ENCODE assay signal across 18 cellular contexts in the genomic region with DNA sequence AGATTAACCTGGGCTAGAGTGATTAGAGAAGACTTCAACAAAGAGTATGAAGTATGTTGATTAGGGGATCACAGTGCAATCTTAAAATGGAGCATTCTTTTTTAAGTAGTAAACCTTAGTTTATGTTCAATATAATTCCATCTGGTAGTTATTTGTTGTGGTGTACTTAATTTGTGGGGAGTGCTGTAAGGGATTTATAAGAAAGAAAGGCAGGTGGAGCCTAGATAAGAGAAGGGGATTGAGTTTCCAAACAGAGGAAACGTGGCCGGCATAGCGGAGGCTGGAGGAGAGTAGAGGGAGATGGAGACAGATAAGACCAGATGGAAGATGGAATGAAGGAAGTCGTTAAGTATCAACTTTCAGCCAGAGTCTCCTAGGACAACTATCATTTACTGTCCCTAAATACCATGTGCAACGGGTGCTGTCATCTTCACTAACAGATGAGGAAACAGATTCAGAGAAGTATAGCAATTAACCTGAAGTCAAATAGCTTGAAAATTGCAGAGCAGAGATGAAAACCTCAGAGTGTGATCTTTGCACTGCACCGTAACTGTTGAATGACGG.
"Had no signal": no experiment of that assay in that cellular context is flagged by ENCODE, and none has a peak within 500 bp of the region (broad histone marks: within the 10 kb centered on the region; RNA-seq: fewer than 3 reads in every experiment).

No MANE protein-coding gene starts in this region.

- DNase-seq: activated CD4-positive, alpha-beta memory T cell treated with anti-CD3 and anti-CD28 coated beads for 36 hours; activated CD4-positive, alpha-beta T cell treated with anti-CD3 and anti-CD28 coated beads for 36 hours; activated effector memory CD4-positive, alpha-beta T cell treated with anti-CD3 and anti-CD28 coated beads, Interleukin-2, amount 50 U/mL, for 16 hours; activated T-cell treated with anti-CD3 and anti-CD28 coated beads, Interleukin-2, amount 50 U/mL, for 48 hours; amniotic stem cell; central memory CD4-positive, alpha-beta T cell; effector CD4-positive, alpha-beta T cell; esophagus squamous epithelium; foreskin fibroblast; psoas muscle; right lobe of liver; stimulated activated naive CD8-positive, alpha-beta T cell treated with anti-CD3 and anti-CD28 coated beads, Interleukin-15, Interleukin-2, amounts not matched to agents 100 U/mL and 50 U/mL, for 24 hours; T1000 had no signal

- H3K4me1 Mint-ChIP-seq: activated CD4-positive, alpha-beta T cell treated with anti-CD3 and anti-CD28 coated beads for 36 hours had no signal

- H3K27ac Mint-ChIP-seq: activated CD4-positive, alpha-beta memory T cell treated with anti-CD3 and anti-CD28 coated beads for 36 hours; activated CD4-positive, alpha-beta T cell treated with anti-CD3 and anti-CD28 coated beads for 36 hours; activated naive CD4-positive, alpha-beta T cell treated with anti-CD3 and anti-CD28 coated beads, Interleukin-2, amount 50 U/mL, for 72 hours; type B pancreatic cell had no signal

- H3K27me3 ChIP-seq: esophagus squamous epithelium, right lobe of liver had no signal

- H3K4me3 ChIP-seq: coronary artery, esophagus squamous epithelium, psoas muscle, right lobe of liver had no signal

- H3K9me3 Mint-ChIP-seq: activated CD4-positive, alpha-beta memory T cell treated with anti-CD3 and anti-CD28 coated beads for 36 hours; activated naive CD4-positive, alpha-beta T cell treated with anti-CD3 and anti-CD28 coated beads, Interleukin-2, amount 50 U/mL, for 72 hours; type B pancreatic cell had no signal

- H3K4me1 ChIP-seq: esophagus squamous epithelium, psoas muscle, right lobe of liver had no signal

- FAIRE-seq: endothelial cell of umbilical vein had no signal

- H3K27me3 Mint-ChIP-seq: activated CD4-positive, alpha-beta memory T cell treated with anti-CD3 and anti-CD28 coated beads for 36 hours; activated CD4-positive, alpha-beta T cell treated with anti-CD3 and anti-CD28 coated beads for 36 hours; type B pancreatic cell had no signal

- H3K9me3 ChIP-seq: esophagus squamous epithelium, psoas muscle, right lobe of liver had no signal

- H3K27ac ChIP-seq: coronary artery, esophagus squamous epithelium, psoas muscle, right lobe of liver, VCaP had no signal

- H3K4me3 Mint-ChIP-seq: activated CD4-positive, alpha-beta memory T cell treated with anti-CD3 and anti-CD28 coated beads for 36 hours; activated CD4-positive, alpha-beta T cell treated with anti-CD3 and anti-CD28 coated beads for 36 hours; type B pancreatic cell had no signal
